10 cellular contexts compared by ENCODE assay signal in the genomic region with DNA sequence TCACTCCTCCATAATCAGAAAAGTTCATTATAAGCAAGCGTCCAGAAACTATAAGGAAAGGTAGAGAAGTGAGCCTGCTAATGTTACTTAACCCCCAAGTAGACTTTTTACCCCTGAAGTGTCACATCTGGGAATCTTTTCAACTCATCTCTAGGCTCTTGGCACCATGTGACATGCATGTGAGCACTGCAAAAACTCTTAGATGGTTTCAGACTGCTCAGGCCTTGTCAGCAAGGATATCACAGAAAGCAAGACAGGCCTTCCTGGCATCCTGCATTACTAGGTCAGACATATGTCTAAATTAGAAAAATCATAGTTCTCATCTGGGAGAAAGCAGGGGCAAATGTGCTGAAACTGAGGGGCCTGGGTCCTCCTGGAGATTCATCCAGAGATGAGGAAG. TPM values are rescaled to one million over a fixed set of nuclear protein-coding genes. Genes with fewer than 3 reads are reported as not detected.
DNase-seq lines count a peak whose midpoint lies in the region; ATAC-seq and TF ChIP-seq lines count a peak whose summit lies in the region.
"Had no signal": no experiment of that assay in that cellular context is flagged by ENCODE, and none has a peak within 500 bp of the region (broad histone marks: within the 10 kb centered on the region; RNA-seq: fewer than 3 reads in every experiment).

No MANE protein-coding gene starts in this region.

- no peaks in the 10 kb centered on the region for H3K27me3 ChIP-seq in psoas muscle (ENCODE audit: insufficient read depth in 3 of 3, low read length in 2 of 3)

- DNase-seq in LHCN-M2 (ENCODE audit: low read depth) (peak; percentile 25), psoas muscle (no peak), SW480 (ENCODE audit: low spot score) (no peak), NCI-H82 (lab: John Stamatoyannopoulos, UW) (no peak), NCI-H345 (lab: John Stamatoyannopoulos, UW) (no peak)

- no peaks in the 10 kb centered on the region for H3K9me3 ChIP-seq in psoas muscle
- H3K9me3 ChIP-seq: neutrophil had no signal

- 79 to 86% (median 81%) methylated on average over 1 of the region's 1 CpG for WGBS in psoas muscle, 3 donors

- H3K4me1 ChIP-seq in psoas muscle: peaks cover 36% of the 10 kb centered on the region

- H3K4me3 ChIP-seq in psoas muscle: peak overlapping the region; percentile 16

- intact Hi-C loops in psoas muscle (cut with DNase I): no loop called here

- ATAC-seq in GM18909 (IDR thresholded peaks at IDR 0.05; ENCODE audit: poor library complexity, unreplicated experiment): peak; percentile 20
- ATAC-seq in GM21723 (IDR thresholded peaks at IDR 0.05; ENCODE audit: unreplicated experiment): peak; percentile 29
- peak in 3 of 4 donors; percentile 15 to 25 (median 16) for ATAC-seq in psoas muscle

- peaks cover 0 to 15% of the 10 kb centered on the region in 2 donors for H3K36me3 ChIP-seq in psoas muscle (ENCODE audit: insufficient read depth in 1 of 2, low read depth in 1 of 2)
- H3K36me3 ChIP-seq: neutrophil had no signal

- peak overlapping the region; percentile 84 for H3K27ac ChIP-seq in psoas muscle
- H3K27ac ChIP-seq: HL-60, neutrophil had no signal

- no peak for TF ChIP-seq CTCF in psoas muscle (IDR thresholded peaks at IDR 0.05)

RNA-seq across cellular contexts. Expression of gene TMEM8B, which starts 18.8 kb away (rescaled TPM):
- total RNA-seq in LHCN-M2 (2014; rRNA removed): 2.8 and 3.6 TPM in 2 replicates
- 11.5 TPM for polyA plus RNA-seq in LHCN-M2 (2012)
- 10 to 100 TPM in 2 of 4 donors, 1 to 10 TPM in 2; 8.9 to 18.5 (median 11.6) TPM for total RNA-seq in psoas muscle
- polyA plus RNA-seq in psoas muscle: 1 to 10 TPM; 2.8 to 5.9 (median 3.9) TPM

RNA-seq across cellular contexts. Expression of gene FAM221B, which starts 19.3 kb away (rescaled TPM):
- total RNA-seq in LHCN-M2 (2014; rRNA removed) (not detected in 2 replicates), psoas muscle (not detected)
- polyA plus RNA-seq in LHCN-M2 (2012): not detected
- not detected for polyA plus RNA-seq in psoas muscle
- total RNA-seq: fibroblast of villous mesenchyme had no signal

RNA-seq across cellular contexts. Expression of gene OR13J1, which starts 22.4 kb away (rescaled TPM):
- not detected in 2 replicates for total RNA-seq in LHCN-M2 (2014; rRNA removed)
- polyA plus RNA-seq in LHCN-M2 (2012): not detected
- total RNA-seq in psoas muscle: not detected
- polyA plus RNA-seq in psoas muscle: not detected
- total RNA-seq: fibroblast of villous mesenchyme had no signal

RNA-seq across cellular contexts. Expression of gene HINT2, which starts 32.9 kb away (rescaled TPM):
- total RNA-seq in LHCN-M2 (2014; rRNA removed) (22.8 and 33.0 TPM in 2 replicates), psoas muscle (10 to 100 TPM; 36.5 to 53.9 (median 42.3) TPM)
- 62.0 TPM for polyA plus RNA-seq in LHCN-M2 (2012)
- polyA plus RNA-seq in psoas muscle: 10 to 100 TPM; 43.8 to 64.7 (median 48.1) TPM

RNA-seq across cellular contexts. Expression of gene SPAG8, which starts 35.7 kb away (rescaled TPM):
- total RNA-seq in LHCN-M2 (2014; rRNA removed) (0.98 and 1.4 TPM in 2 replicates), psoas muscle (1 to 10 TPM in 1 of 4 donors, under 1 TPM in 3; 0.39 to 1.3 (median 0.94) TPM)
- 0.60 TPM for polyA plus RNA-seq in LHCN-M2 (2012)
- 1 to 10 TPM in 1 of 3 donors, under 1 TPM in 2; 0.25 to 1.2 (median 0.56) TPM for polyA plus RNA-seq in psoas muscle
